Comparison of ENCODE assay signal across 9 cellular contexts in the genomic region with DNA sequence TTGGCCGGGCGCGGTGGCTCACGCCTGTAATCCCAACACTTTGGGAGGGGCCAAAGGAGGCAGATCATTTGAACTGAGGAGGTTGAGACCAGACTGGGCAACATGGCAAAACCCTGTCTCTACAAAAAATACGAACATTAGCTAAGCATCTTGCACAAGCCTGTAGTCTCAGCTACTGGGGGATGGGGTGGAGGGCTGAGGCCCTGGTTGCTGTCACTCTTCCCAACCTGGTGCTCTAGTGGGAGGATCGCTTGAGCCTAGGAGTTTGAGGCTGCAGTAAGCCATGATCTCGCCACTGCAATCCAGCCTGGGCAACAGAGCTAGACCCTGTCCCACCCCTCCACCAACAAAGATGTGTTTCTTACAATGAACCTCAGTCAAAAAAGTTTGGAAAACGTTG. TPM values are rescaled to one million over a fixed set of nuclear protein-coding genes. Genes with fewer than 3 reads are reported as not detected.
A peak's percentile ranks its signal among the peaks of the same experiment; 100 is the strongest.
DNase-seq lines count a peak whose midpoint lies in the region; ATAC-seq, FAIRE-seq and TF ChIP-seq lines count a peak whose summit lies in the region.
"Had no signal": no experiment of that assay in that cellular context is flagged by ENCODE, and none has a peak within 500 bp of the region (broad histone marks: within the 10 kb centered on the region; RNA-seq: fewer than 3 reads in every experiment).

No MANE protein-coding gene starts in this region.

- ATAC-seq in A549 (no peak), HG03039 (IDR thresholded peaks at IDR 0.05; ENCODE audit: unreplicated experiment) (no peak)
- ATAC-seq in activated naive CD8-positive, alpha-beta T cell treated with anti-CD3 and anti-CD28 coated beads, Interleukin-2, amount 50 U/mL, for 24 hours: no peak
- ATAC-seq: Panc1 had no signal

- POLR2A ChIA-PET in A549 (lab: Yijun Ruan, JAX): no interaction called here

- no peak for FAIRE-seq in A549 (lab: Jason Lieb, UNC)
- FAIRE-seq in keratinocyte (lab: Jason Lieb, UNC): no peak
- no peak for FAIRE-seq in kidney (lab: Jason Lieb, UNC)

- CTCF ChIA-PET in A549 (lab: Yijun Ruan, JAX): no interaction called here

- peaks cover 43% of the 10 kb centered on the region for H3K79me2 ChIP-seq in keratinocyte (ENCODE audit: control insufficient read depth, insufficient read depth, low read length)

- peaks cover 8% of the 10 kb centered on the region for H4K20me1 ChIP-seq in keratinocyte (ENCODE audit: control insufficient read depth, extremely low read depth, insufficient read depth, low read length)

- no peak overlapping the region for H2AFZ ChIP-seq in keratinocyte (ENCODE audit: control insufficient read depth, low read length)

- no peak overlapping the region for H3K27ac ChIP-seq in A549
- no peak overlapping the region for H3K27ac ChIP-seq in keratinocyte (ENCODE audit: control insufficient read depth, insufficient read depth, low read length)
- H3K27ac ChIP-seq in thyroid gland: no peak overlapping the region
- H3K27ac ChIP-seq in kidney (ENCODE audit: low read depth in 2 of 2, low read length in 2 of 2): no peak overlapping the region

- peaks cover 36% of the 10 kb centered on the region for H3K4me1 Mint-ChIP-seq in activated naive CD8-positive, alpha-beta T cell treated with anti-CD3 and anti-CD28 coated beads, Interleukin-2, amount 50 U/mL, for 24 hours

- DNase-seq in A549 (ENCODE audit: low read depth in 1 of 2, low spot score in 1 of 2): no peak
- no peak for DNase-seq in HFF-Myc (ENCODE audit: extremely low read depth, low read depth)
- no peak for DNase-seq in activated naive CD8-positive, alpha-beta T cell treated with anti-CD3 and anti-CD28 coated beads, Interleukin-2, amount 50 U/mL, for 24 hours
- DNase-seq in keratinocyte (ENCODE audit: low read depth, low spot score): no peak
- no peak for DNase-seq in thyroid gland
- DNase-seq in kidney: no peak
- DNase-seq in T1000 (lab: John Stamatoyannopoulos, UW): no peak

- 87% methylated on average over 8 of the region's 8 CpGs for WGBS in A549 (ENCODE audit: missing lambda C conversion rate)
- WGBS in thyroid gland, 2 donors: 88% methylated on average over 8 of the region's 8 CpGs

- no peak overlapping the region for H3K4me3 ChIP-seq in A549
- peak overlapping the region; percentile 95 for H3K4me3 ChIP-seq in HFF-Myc (replicated peaks; ENCODE audit: low read depth, low read length)
- H3K4me3 ChIP-seq in keratinocyte (ENCODE audit: control insufficient read depth in 2 of 3, extremely low read depth in 1 of 3, insufficient read depth in 2 of 3, low read depth in 1 of 3, low read length in 3 of 3): peak overlapping the region in 1 of 3 experiments; percentile 7
- H3K4me3 ChIP-seq in thyroid gland (replicated peaks in 1 of 3): no peak overlapping the region
- H3K4me3 ChIP-seq in kidney (ENCODE audit: low read length in 2 of 2): no peak overlapping the region

- H3K36me3 ChIP-seq in keratinocyte (ENCODE audit: control insufficient read depth in 2 of 2, extremely low read depth in 1 of 2, insufficient read depth in 2 of 2, low read length in 2 of 2) (peaks cover 0 to 11% of the 10 kb centered on the region in 2 experiments), thyroid gland (no peaks in the 10 kb centered on the region), kidney (ENCODE audit: control insufficient read depth in 1 of 2, insufficient read depth in 2 of 2, low read length in 2 of 2) (no peaks in the 10 kb centered on the region)

- intact Hi-C loops in thyroid gland (cut with DNase I): no loop called here
- intact Hi-C loops in kidney (cut with DNase I): no loop called here

- H3K4me3 Mint-ChIP-seq in activated naive CD8-positive, alpha-beta T cell treated with anti-CD3 and anti-CD28 coated beads, Interleukin-2, amount 50 U/mL, for 24 hours: peak overlapping the region; percentile 90

- peak overlapping the region; percentile 93 for H3K27ac Mint-ChIP-seq in activated naive CD8-positive, alpha-beta T cell treated with anti-CD3 and anti-CD28 coated beads, Interleukin-2, amount 50 U/mL, for 24 hours

- H3K4me2 ChIP-seq in A549 (peak overlapping the region; percentile 99), keratinocyte (ENCODE audit: control insufficient read depth, extremely low read depth, insufficient read depth, low read depth, low read length) (peak overlapping the region; percentile 75)

- H3K27me3 ChIP-seq in keratinocyte (ENCODE audit: control insufficient read depth, extremely low read depth, insufficient read depth, low read length) (no peaks in the 10 kb centered on the region), thyroid gland (no peaks in the 10 kb centered on the region)

- H3K9ac ChIP-seq in keratinocyte (ENCODE audit: control insufficient read depth, extremely low read depth, insufficient read depth, low read length): peak overlapping the region; percentile 84
- no peak overlapping the region for H3K9ac ChIP-seq in kidney (ENCODE audit: low read length in 2 of 2)

- H3K9me3 Mint-ChIP-seq in activated naive CD8-positive, alpha-beta T cell treated with anti-CD3 and anti-CD28 coated beads, Interleukin-2, amount 50 U/mL, for 24 hours: no peaks in the 10 kb centered on the region

- H3K27me3 Mint-ChIP-seq in activated naive CD8-positive, alpha-beta T cell treated with anti-CD3 and anti-CD28 coated beads, Interleukin-2, amount 50 U/mL, for 24 hours: peaks cover 5% of the 10 kb centered on the region

- H3K9me1 ChIP-seq in keratinocyte (ENCODE audit: control insufficient read depth, extremely low read depth, insufficient read depth, low read length): no peaks in the 10 kb centered on the region

- H3K4me1 ChIP-seq in A549 (peaks cover 23% of the 10 kb centered on the region), keratinocyte (ENCODE audit: control insufficient read depth, extremely low read depth, insufficient read depth, low read length) (peaks cover 28% of the 10 kb centered on the region), thyroid gland (peaks cover 12 to 18% of the 10 kb centered on the region in 2 donors), kidney (ENCODE audit: control insufficient read depth in 1 of 2, insufficient read depth in 1 of 2, low read depth in 1 of 2, low read length in 2 of 2) (peaks cover 0 to 31% of the 10 kb centered on the region in 2 donors)

- TF ChIP-seq CTCF in A549 (IDR thresholded peaks at IDR 0.05) (no peak), HFF-Myc (IDR thresholded peaks at IDR 0.05; ENCODE audit: low read depth, low read length, missing control alignments) (no peak), keratinocyte (optimal IDR thresholded peaks at IDR 0.05 in 1 of 3, IDR thresholded peaks at IDR 0.05 in 1 of 3, conservative IDR thresholded peaks at IDR 0.05 in 1 of 3; ENCODE audit: extremely low read depth in 1 of 3, insufficient read depth in 2 of 3, low read length in 3 of 3) (no peak), thyroid gland (IDR thresholded peaks at IDR 0.05) (no peak), kidney (IDR thresholded peaks at IDR 0.05; ENCODE audit: borderline replicate concordance, extremely low read depth, insufficient read depth) (no peak)

- dilution Hi-C loops in keratinocyte (cut with MboI; ENCODE audit: extremely low pct_ligation_motif_present, low sequenced_read_pairs): no loop called here

- TF ChIP-seq RAD21 in A549 (conservative IDR thresholded peaks at IDR 0.05 in 1 of 2, IDR thresholded peaks at IDR 0.05 in 1 of 2): no peak

- no peak for TF ChIP-seq EP300 in A549 (IDR thresholded peaks at IDR 0.05)

- H3K9me3 ChIP-seq in A549 (no peaks in the 10 kb centered on the region), keratinocyte (ENCODE audit: control insufficient read depth, low read depth, low read length) (no peaks in the 10 kb centered on the region), thyroid gland (no peaks in the 10 kb centered on the region), kidney (ENCODE audit: control insufficient read depth in 1 of 2, low read length in 2 of 2) (no peaks in the 10 kb centered on the region)

- peaks cover 33% of the 10 kb centered on the region for H3K36me3 Mint-ChIP-seq in activated naive CD8-positive, alpha-beta T cell treated with anti-CD3 and anti-CD28 coated beads, Interleukin-2, amount 50 U/mL, for 24 hours (ENCODE audit: low read depth)

- TF ChIP-seq POLR2A in A549 (IDR thresholded peaks at IDR 0.05; ENCODE audit: low read length) (no peak), thyroid gland (IDR thresholded peaks at IDR 0.05) (no peak)

RNA-seq across cellular contexts. Expression of a gene that starts 2.8 kb away (rescaled TPM):
- 41.4 and 67.1 TPM in 2 replicates for polyA plus RNA-seq in A549 (2011; rRNA removed)
- polyA plus RNA-seq in A549 (2012; cell fraction: cytosol; rRNA removed): 47.7 and 51.0 TPM in 2 replicates
- polyA plus RNA-seq in A549 (2012; cell fraction: nucleus; rRNA removed): 90.0 and 98.0 TPM in 2 replicates
- polyA plus RNA-seq in A549 (2017; fragmentation: RNase III; extraction: RNeasy Plus Mini Kit Qiagen cat#74134 plus additional on column Dnase treatment): 65.6 to 69.7 TPM (median 67.9 TPM) in 3 replicates
- 87.8 and 93.8 TPM in 2 replicates for polyA minus RNA-seq in A549 (2011; rRNA and poly(A)+ RNA removed)
- 20.8 to 40.3 TPM (median 29.1 TPM) in 3 replicates for polyA plus RNA-seq in keratinocyte
- 91.3 TPM for polyA plus RNA-seq in keratinocyte (2011; ENCODE audit: low read depth)
- polyA plus RNA-seq in keratinocyte (2011; cell fraction: cytosol; rRNA removed): 12.3 and 21.0 TPM in 2 replicates
- polyA plus RNA-seq in keratinocyte (2011; cell fraction: nucleus; rRNA removed): 15.2 and 17.6 TPM in 2 replicates
- polyA plus RNA-seq in keratinocyte (2012; ENCODE audit: low replicate concordance): 69.9 and 79.4 TPM in 2 replicates
- 31.6 to 64.3 TPM (median 62.2 TPM) in 3 replicates for polyA minus RNA-seq in keratinocyte
- 30.5 TPM for polyA minus RNA-seq in keratinocyte (2011; cell fraction: cytosol; rRNA and poly(A)+ RNA removed)
- 9.3 and 9.9 TPM in 2 replicates for polyA minus RNA-seq in keratinocyte (2011; cell fraction: nucleus; rRNA and poly(A)+ RNA removed)
- 100 to 1,000 TPM in 2 of 4 donors, 10 to 100 TPM in 2; 36.0 to 308 (median 102) TPM for total RNA-seq in thyroid gland
- total RNA-seq in kidney: 71.9 TPM
- 126 TPM for polyA plus RNA-seq in kidney (ENCODE audit: insufficient read depth, low read depth, low replicate concordance)

RNA-seq across cellular contexts. Expression of a gene that starts 54.1 kb away (rescaled TPM):
- polyA plus RNA-seq in A549 (2011; rRNA removed): not detected in 2 replicates
- not detected in 2 replicates for polyA plus RNA-seq in A549 (2012; cell fraction: cytosol; rRNA removed)
- not detected in 2 replicates for polyA plus RNA-seq in A549 (2012; cell fraction: nucleus; rRNA removed)
- polyA plus RNA-seq in A549 (2017; fragmentation: RNase III; extraction: RNeasy Plus Mini Kit Qiagen cat#74134 plus additional on column Dnase treatment): not detected in 3 replicates
- not detected in 2 replicates for polyA minus RNA-seq in A549 (2011; rRNA and poly(A)+ RNA removed)
- polyA plus RNA-seq in keratinocyte: 0.05 TPM in 1 of 3 replicates, not detected in the others
- not detected for polyA plus RNA-seq in keratinocyte (2011; ENCODE audit: low read depth)
- polyA plus RNA-seq in keratinocyte (2011; cell fraction: cytosol; rRNA removed): not detected in 2 replicates
- not detected in 2 replicates for polyA plus RNA-seq in keratinocyte (2011; cell fraction: nucleus; rRNA removed)
- not detected in 2 replicates for polyA plus RNA-seq in keratinocyte (2012; ENCODE audit: low replicate concordance)
- not detected in 3 replicates for polyA minus RNA-seq in keratinocyte
- polyA minus RNA-seq in keratinocyte (2011; cell fraction: cytosol; rRNA and poly(A)+ RNA removed): not detected
- not detected in 2 replicates for polyA minus RNA-seq in keratinocyte (2011; cell fraction: nucleus; rRNA and poly(A)+ RNA removed)
- 1 to 10 TPM in 2 of 4 donors, not detected in 2; 6.4 to 8.1 TPM for total RNA-seq in thyroid gland
- total RNA-seq in kidney: 3.9 TPM
- 163 TPM for polyA plus RNA-seq in kidney (ENCODE audit: insufficient read depth, low read depth, low replicate concordance)

Comparison
In these comparisons a context has a peak if more than half of its experiments do, and no peak if none do; other contexts are left out.
1. RNA of a gene that starts 54.1 kb away (polyA plus RNA-seq): 163 TPM in kidney (single experiment); not detected in A549 and 0.05 TPM in keratinocyte; every median in the first group is over 100 times any median in the second.